Comparison of ENCODE assay signal across 2 cellular contexts in genomic region chr1:149886112-149886395, GRCh38.
TF ChIP-seq lines count a peak whose summit lies in the region.

No MANE protein-coding gene starts in this region.

TF ChIP-seq in GM12891, 5 proteins besides CTCF, POLR2A, EP300 and RAD21:
- peak; percentile 77 for TF ChIP-seq POLR2AphosphoS5 (IDR thresholded peaks at IDR 0.05; ENCODE audit: low read depth, low read length)

TF ChIP-seq in endothelial cell of umbilical vein, 7 proteins besides CTCF, POLR2A, EP300 and RAD21:
- TF ChIP-seq POLR2AphosphoS5 (IDR thresholded peaks at IDR 0.05; ENCODE audit: insufficient read depth, low read depth, low read length), result peak; percentile 52
